Comparison of ENCODE assay signal across 22 cellular contexts in the genomic region with DNA sequence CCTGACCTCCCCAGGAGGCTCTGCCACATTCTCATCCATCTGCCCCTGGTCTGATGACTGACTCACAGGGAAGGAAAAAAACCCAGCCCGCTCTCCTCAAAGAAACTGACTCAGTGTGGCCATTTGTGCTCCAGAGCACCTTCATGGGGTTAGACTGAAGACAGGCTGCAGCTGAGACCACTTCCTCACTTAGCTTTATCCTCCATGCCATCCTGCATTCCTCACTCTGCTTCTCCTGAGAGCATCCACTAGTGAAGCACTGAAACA. TPM values are rescaled to one million over a fixed set of nuclear protein-coding genes. Genes with fewer than 3 reads are reported as not detected.
DNase-seq lines count a peak whose midpoint lies in the region; TF ChIP-seq lines count a peak whose summit lies in the region.
"Had no signal": no experiment of that assay in that cellular context is flagged by ENCODE, and none has a peak within 500 bp of the region (broad histone marks: within the 10 kb centered on the region; RNA-seq: fewer than 3 reads in every experiment).

No MANE protein-coding gene starts in this region.

- peak overlapping the region; percentile 61 for H2AFZ ChIP-seq in Loucy (ENCODE audit: low read length)

- H3K9me2 ChIP-seq in Loucy (replicated peaks; ENCODE audit: low read depth, low read length) = no peaks in the 10 kb centered on the region

- intact Hi-C loops in Caco-2 (cut with micrococcal nuclease; ENCODE audit: unreplicated experiment) = loop anchor here (1.0 to 2.0 kb wide), 2 partner anchors 85 to 270 kb away; a partner anchor contains a TSS

- no peaks in the 10 kb centered on the region; the same call in 1 of the 2 replicates for H3K4me1 ChIP-seq in Caco-2
- H3K4me1 ChIP-seq in Loucy (ENCODE audit: insufficient read depth, low read length, poor library complexity, severe bottlenecking) = peaks cover 19% of the 10 kb centered on the region

- no peaks in the 10 kb centered on the region for H3K27me3 ChIP-seq in Caco-2 (replicated peaks; ENCODE audit: control insufficient read depth, insufficient read depth, low read length)
- H3K27me3 ChIP-seq in Loucy (ENCODE audit: insufficient read depth, low read length, poor library complexity, severe bottlenecking) = no peaks in the 10 kb centered on the region
- H3K27me3 ChIP-seq: BLaER1, MG63 had no signal

- no peaks in the 10 kb centered on the region for H3F3A ChIP-seq in Loucy (ENCODE audit: low read depth)

- no peaks in the 10 kb centered on the region for H3K79me2 ChIP-seq in Loucy (ENCODE audit: insufficient read depth, low read length)

- DNase-seq in Caco-2 = no peak
- DNase-seq in astrocyte of the spinal cord (ENCODE audit: low read depth, low spot score) = peak; percentile 43
- peak; percentile 51 for DNase-seq in iris pigment epithelial cell (ENCODE audit: low read depth)
- no peak for DNase-seq in DMS53 (lab: John Stamatoyannopoulos, UW)
- DNase-seq in NCI-H2029 (lab: John Stamatoyannopoulos, UW) = no peak
- no peak for DNase-seq in NCI-H524 (lab: John Stamatoyannopoulos, UW)
- no peak for DNase-seq in activated effector memory CD4-positive, alpha-beta T cell treated with anti-CD3 and anti-CD28 coated beads, Interleukin-2, amount 50 U/mL, for 16 hours
- DNase-seq: ACHN; activated naive CD4-positive, alpha-beta T cell treated with Interleukin-2 at 50 U/mL for 16 hours; activated T-cell treated with anti-CD3 and anti-CD28 coated beads, Interleukin-2, amount 50 U/mL, for 1 hour; cerebellar nuclear complex; effector CD4-positive, alpha-beta T cell; GOT3; MG63; NCI-H1694; NCI-H748 treated with DMSO at 0.1 percent for 48 hours; right cardiac atrium; Right ventricle myocardium superior; SW 1271 had no signal

- TF ChIP-seq CTCF in Caco-2 (IDR thresholded peaks at IDR 0.05; ENCODE audit: insufficient read depth in 1 of 2, low read depth in 1 of 2, low read length in 1 of 2, severe bottlenecking in 1 of 2, unreplicated experiment in 1 of 2) (no peak), Loucy (conservative IDR thresholded peaks at IDR 0.05; ENCODE audit: low read length) (no peak), astrocyte of the spinal cord (IDR thresholded peaks at IDR 0.05; ENCODE audit: low read depth, low read length) (no peak)

- H3K9me3 Mint-ChIP-seq in Caco-2 (ENCODE audit: unreplicated experiment) = no peaks in the 10 kb centered on the region
- H3K9me3 Mint-ChIP-seq: memory B cell had no signal

- POLR2A ChIA-PET in Caco-2 (lab: Charles Lee) = no interaction called here

- no peaks in the 10 kb centered on the region for H3K27me3 Mint-ChIP-seq in Caco-2 (ENCODE audit: insufficient read depth, unreplicated experiment)
- H3K27me3 Mint-ChIP-seq: memory B cell had no signal

- in situ Hi-C loops in astrocyte of the spinal cord (cut with HindIII; ENCODE audit: low sequenced_read_pairs) = no loop called here

- H3K4me2 ChIP-seq in Loucy (ENCODE audit: low read depth, low read length, poor library complexity, severe bottlenecking) = no peak overlapping the region

- H3K4me3 ChIP-seq in Caco-2 (ENCODE audit: low read depth, low read length) = no peak overlapping the region
- H3K4me3 ChIP-seq in Loucy (ENCODE audit: low read length, poor library complexity, severe bottlenecking) = no peak overlapping the region
- no peak overlapping the region for H3K4me3 ChIP-seq in astrocyte of the spinal cord (ENCODE audit: low read depth, low read length)
- H3K4me3 ChIP-seq: BLaER1, MG63 had no signal

- CTCF ChIA-PET in Caco-2 (lab: Charles Lee) = no interaction called here

- H3K36me3 ChIP-seq in Caco-2 (ENCODE audit: control insufficient read depth, insufficient read depth, low read length) (no peaks in the 10 kb centered on the region), Loucy (ENCODE audit: insufficient read depth, low read length) (no peaks in the 10 kb centered on the region)
- H3K36me3 ChIP-seq: BLaER1, MG63 had no signal

- H4K20me1 ChIP-seq in Loucy (ENCODE audit: insufficient read depth, low read length, poor library complexity, severe bottlenecking) = no peaks in the 10 kb centered on the region
- H4K20me1 ChIP-seq: BLaER1 had no signal

- H3K9me3 ChIP-seq in Caco-2 (no peaks in the 10 kb centered on the region), Loucy (ENCODE audit: insufficient read depth, low read depth, low read length) (no peaks in the 10 kb centered on the region)
- H3K9me3 ChIP-seq: MG63 had no signal

- H3K9ac ChIP-seq in Loucy (ENCODE audit: low read depth, low read length, poor library complexity, severe bottlenecking) = no peak overlapping the region
- H3K9ac ChIP-seq: BLaER1 had no signal

- no peaks in the 10 kb centered on the region for H3K4me1 Mint-ChIP-seq in Caco-2 (ENCODE audit: low read depth, unreplicated experiment)

- no peak overlapping the region for H3K4me3 Mint-ChIP-seq in Caco-2 (ENCODE audit: unreplicated experiment)
- H3K4me3 Mint-ChIP-seq: memory B cell had no signal

- no peaks in the 10 kb centered on the region for H3K36me3 Mint-ChIP-seq in Caco-2 (ENCODE audit: insufficient read depth, unreplicated experiment)
- H3K36me3 Mint-ChIP-seq: memory B cell had no signal

- peak overlapping the region; percentile 8 for H3K27ac Mint-ChIP-seq in Caco-2 (ENCODE audit: unreplicated experiment)
- H3K27ac Mint-ChIP-seq: memory B cell had no signal

- BruUV-seq in Caco-2 (replicated peaks; lab: Mats Ljungman, UMichigan) = no TSS peak

RNA-seq across cellular contexts. Expression of a gene that starts 35.9 kb away (rescaled TPM):
- 3.1 and 3.9 TPM in 2 replicates for total RNA-seq in Caco-2 (2022)

Comparison
In these comparisons a context has a peak if more than half of its experiments do, and no peak if none do; other contexts are left out.
1. DNase-seq: peak in astrocyte of the spinal cord (single experiment) and iris pigment epithelial cell (single experiment); none in Caco-2 (0 of 2), DMS53 (single experiment), NCI-H2029 (single experiment), NCI-H524 (0 of 2) and activated effector memory CD4-positive, alpha-beta T cell treated with anti-CD3 and anti-CD28 coated beads, Interleukin-2, amount 50 U/mL, for 16 hours (single experiment).